Comparison of ENCODE assay signal across 1 cellular context in the genomic region with DNA sequence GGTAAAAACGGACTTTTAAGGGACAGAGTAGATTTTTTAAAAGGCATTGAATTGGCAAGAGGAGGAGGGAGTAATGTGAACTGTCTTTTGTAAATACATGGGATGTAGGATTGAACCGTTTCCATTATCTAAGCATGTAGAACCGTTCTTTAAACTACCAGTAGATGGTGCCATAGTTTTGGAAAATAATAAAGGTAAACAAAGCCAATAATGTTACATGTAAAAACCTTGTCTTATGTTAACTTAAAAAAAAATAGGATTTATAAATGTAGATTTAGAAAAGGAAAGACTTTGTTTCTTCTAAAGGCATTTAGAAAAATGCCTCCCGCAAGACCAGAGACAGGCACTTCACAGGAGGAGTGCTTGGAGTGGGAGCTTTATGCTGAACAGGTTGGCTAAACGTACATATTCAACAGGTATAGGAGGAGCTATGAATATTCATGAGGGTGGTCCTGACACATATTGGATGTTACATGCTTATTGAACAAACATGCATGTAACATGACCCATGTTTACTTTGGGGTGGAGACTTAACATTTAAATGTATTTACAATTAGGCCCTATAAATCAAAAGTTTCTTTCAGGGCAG.
TF ChIP-seq lines count a peak whose summit lies in the region.

No MANE protein-coding gene starts in this region.

TF ChIP-seq in H1, 55 proteins besides CTCF, POLR2A, EP300 and RAD21:
- TF ChIP-seq ZNF274 (IDR thresholded peaks at IDR 0.05; ENCODE audit: borderline replicate concordance, extremely low read depth, low read length) (no peak), POU5F1 (IDR thresholded peaks at IDR 0.05; ENCODE audit: low read depth, low read length) (0 out of 2 replicates have a peak, but pooled peaks have one; percentile 29)
TF ChIP-seq in H1: peak in this region for 1.
